Comparison of ENCODE assay signal across 12 cellular contexts in genomic region chr9:24245988-24246387, GRCh38.
DNase-seq lines count a peak whose midpoint lies in the region; ATAC-seq and TF ChIP-seq lines count a peak whose summit lies in the region.
"Had no signal": no experiment of that assay in that cellular context is flagged by ENCODE, and none has a peak within 500 bp of the region (broad histone marks: within the 10 kb centered on the region; RNA-seq: fewer than 3 reads in every experiment).

No MANE protein-coding gene starts in this region.

- no peaks in the 10 kb centered on the region for H3K36me3 Mint-ChIP-seq in activated naive CD4-positive, alpha-beta T cell treated with anti-CD3 and anti-CD28 coated beads for 36 hours (ENCODE audit: low read depth)
- H3K36me3 Mint-ChIP-seq: CD4-positive, CD25-positive, alpha-beta regulatory T cell had no signal

- TF ChIP-seq CTCF in epithelial cell of esophagus (IDR thresholded peaks at IDR 0.05; ENCODE audit: insufficient read depth, low read depth, low read length, missing control alignments) (peak; percentile 50), upper lobe of right lung (IDR thresholded peaks at IDR 0.05) (peak; percentile 29), colonic mucosa (IDR thresholded peaks at IDR 0.05) (no peak)

- no peak overlapping the region for H3K9ac ChIP-seq in colonic mucosa (ENCODE audit: low read depth in 2 of 2, low read length in 2 of 2)

- DNase-seq in activated naive CD4-positive, alpha-beta T cell treated with anti-CD3 and anti-CD28 coated beads for 36 hours = peak; percentile 2
- no peak for DNase-seq in activated naive CD4-positive, alpha-beta T cell treated with anti-CD3 and anti-CD28 coated beads, Interleukin-2, amount 50 U/mL, for 16 hours
- DNase-seq in NCI-H748 (lab: John Stamatoyannopoulos, UW; ENCODE audit: unreplicated experiment) (peak; percentile 36), epithelial cell of esophagus (ENCODE audit: low read depth) (peak; percentile 57), upper lobe of right lung (no peak), colonic mucosa (no peak)
- no peak for DNase-seq in activated CD4-positive, CD25-positive, alpha-beta regulatory T cell (lab: John Stamatoyannopoulos, UW)
- DNase-seq: CD4-positive, CD25-positive, alpha-beta regulatory T cell; NCI-H1436 treated with DMSO at 0.1 percent for 48 hours; transverse colon had no signal

- no peak overlapping the region for H3K4me3 Mint-ChIP-seq in activated naive CD4-positive, alpha-beta T cell treated with anti-CD3 and anti-CD28 coated beads for 36 hours
- H3K4me3 Mint-ChIP-seq: CD4-positive, CD25-positive, alpha-beta regulatory T cell had no signal

- CTCF ChIA-PET in activated naive CD4-positive, alpha-beta T cell treated with anti-CD3 and anti-CD28 coated beads for 36 hours (lab: Charles Lee) = no interaction called here

- H3K4me3 ChIP-seq in epithelial cell of esophagus (ENCODE audit: low read length) (no peak overlapping the region), upper lobe of right lung (no peak overlapping the region), colonic mucosa (no peak overlapping the region)
- H3K4me3 ChIP-seq: skin epidermis, transverse colon had no signal

- H3K27me3 Mint-ChIP-seq in activated naive CD4-positive, alpha-beta T cell treated with anti-CD3 and anti-CD28 coated beads for 36 hours (ENCODE audit: low read depth) = no peaks in the 10 kb centered on the region
- H3K27me3 Mint-ChIP-seq: CD4-positive, CD25-positive, alpha-beta regulatory T cell had no signal

- ATAC-seq in upper lobe of right lung (no peak), GM21390 (IDR thresholded peaks at IDR 0.05; ENCODE audit: unreplicated experiment) (no peak)

- intact Hi-C loops in activated naive CD4-positive, alpha-beta T cell treated with anti-CD3 and anti-CD28 coated beads for 36 hours (cut with micrococcal nuclease) = loop anchor here (2.0 kb wide), 1 partner anchor 1775 kb away; no protein-coding TSS in a partner anchor
- intact Hi-C loops in upper lobe of right lung (cut with DNase I) (no loop called here), colonic mucosa (cut with DNase I) (no loop called here)

- H3K27me3 ChIP-seq in upper lobe of right lung = no peaks in the 10 kb centered on the region
- no peaks in the 10 kb centered on the region for H3K27me3 ChIP-seq in colonic mucosa
- H3K27me3 ChIP-seq: transverse colon had no signal

- H3K27ac ChIP-seq in upper lobe of right lung (no peak overlapping the region), colonic mucosa (no peak overlapping the region)
- H3K27ac ChIP-seq: skin epidermis, transverse colon had no signal

- peaks cover 15% of the 10 kb centered on the region for H3K9me3 Mint-ChIP-seq in activated naive CD4-positive, alpha-beta T cell treated with anti-CD3 and anti-CD28 coated beads for 36 hours

- no peak overlapping the region for H3K27ac Mint-ChIP-seq in activated naive CD4-positive, alpha-beta T cell treated with anti-CD3 and anti-CD28 coated beads for 36 hours
- H3K27ac Mint-ChIP-seq: CD4-positive, CD25-positive, alpha-beta regulatory T cell had no signal

- no peaks in the 10 kb centered on the region for H3K36me3 ChIP-seq in upper lobe of right lung
- no peaks in the 10 kb centered on the region for H3K36me3 ChIP-seq in colonic mucosa
- H3K36me3 ChIP-seq: transverse colon had no signal

- H3K9me3 ChIP-seq in upper lobe of right lung = no peaks in the 10 kb centered on the region
- no peaks in the 10 kb centered on the region for H3K9me3 ChIP-seq in colonic mucosa
- H3K9me3 ChIP-seq: transverse colon had no signal

- H3K4me1 ChIP-seq in upper lobe of right lung = no peaks in the 10 kb centered on the region
- H3K4me1 ChIP-seq in colonic mucosa = no peaks in the 10 kb centered on the region
- H3K4me1 ChIP-seq: transverse colon had no signal

- H3K4me1 Mint-ChIP-seq in activated naive CD4-positive, alpha-beta T cell treated with anti-CD3 and anti-CD28 coated beads for 36 hours (ENCODE audit: low read depth) = no peaks in the 10 kb centered on the region
- H3K4me1 Mint-ChIP-seq: CD4-positive, CD25-positive, alpha-beta regulatory T cell had no signal

Comparison
In these comparisons a context has a peak if more than half of its experiments do, and no peak if none do; other contexts are left out.
1. DNase-seq: peak in activated naive CD4-positive, alpha-beta T cell treated with anti-CD3 and anti-CD28 coated beads for 36 hours (single experiment), NCI-H748 (single experiment) and epithelial cell of esophagus (single experiment); none in activated naive CD4-positive, alpha-beta T cell treated with anti-CD3 and anti-CD28 coated beads, Interleukin-2, amount 50 U/mL, for 16 hours (single experiment), upper lobe of right lung (single experiment), activated CD4-positive, CD25-positive, alpha-beta regulatory T cell (0 of 4) and colonic mucosa (single experiment).